ENCODE assay signal across 14 cellular contexts in genomic region chr4:81688085-81688484, GRCh38.
A peak's percentile ranks its signal among the peaks of the same experiment; 100 is the strongest.
DNase-seq lines count a peak whose midpoint lies in the region; ATAC-seq and TF ChIP-seq lines count a peak whose summit lies in the region.
"Had no signal": no experiment of that assay in that cellular context is flagged by ENCODE, and none has a peak within 500 bp of the region (broad histone marks: within the 10 kb centered on the region; RNA-seq: fewer than 3 reads in every experiment).

No MANE protein-coding gene starts in this region.

- H3K9me3 ChIP-seq in liver (ENCODE audit: control insufficient read depth in 4 of 4, low read length in 3 of 4): no peaks in the 10 kb centered on the region

- no peaks in the 10 kb centered on the region for H3K36me3 ChIP-seq in liver (ENCODE audit: control insufficient read depth in 4 of 4, insufficient read depth in 3 of 4, low read depth in 1 of 4, low read length in 3 of 4)

- no peak overlapping the region for H3K27ac ChIP-seq in liver (ENCODE audit: low read depth in 1 of 2, low read length in 2 of 2)

- DNase-seq in Ammon's horn (ENCODE audit: low spot score): peak; percentile 33
- peak; percentile 25 for DNase-seq in NAMALWA (ENCODE audit: low spot score)
- DNase-seq in effector memory CD8-positive, alpha-beta T cell: no peak
- no peak for DNase-seq in stimulated activated CD4-positive, alpha-beta T cell treated with anti-CD3 and anti-CD28 coated beads, Interleukin-2, amount 100 ng/mL, for 48 hours
- no peak for DNase-seq in G401 (ENCODE audit: low spot score)
- no peak for DNase-seq in AG20443 (ENCODE audit: low spot score)
- DNase-seq: NCI-H2081 treated with DMSO at 0.1 percent for 48 hours; SHP77; stimulated activated CD4-positive, alpha-beta T cell treated with anti-CD3 and anti-CD28 coated beads, Interleukin-1b, Interleukin-23, amount 100 ng/mL, for 48 hours; stimulated activated naive CD8-positive, alpha-beta T cell treated with anti-CD3 and anti-CD28 coated beads, Interleukin-15, amount 100 ng/mL, for 72 hours had no signal

- H3K27me3 Mint-ChIP-seq in effector memory CD8-positive, alpha-beta T cell: peaks cover 14 to 35% of the 10 kb centered on the region in 2 donors
- H3K27me3 Mint-ChIP-seq: dendritic cell treated with granulocyte-macrophage colony-stimulating factor and Interleukin-4, amounts not matched to agents 40 ng/mL and 50 ng/mL, for 4 days had no signal

- no peaks in the 10 kb centered on the region for H3K4me1 Mint-ChIP-seq in effector memory CD8-positive, alpha-beta T cell (ENCODE audit: low read depth in 2 of 2)
- H3K4me1 Mint-ChIP-seq: CD8-positive, alpha-beta memory T cell; stimulated activated naive CD8-positive, alpha-beta T cell treated with anti-CD3 and anti-CD28 coated beads, Interleukin-15, amount 100 ng/mL, for 72 hours had no signal

- peak; percentile 29 for ATAC-seq in effector memory CD8-positive, alpha-beta T cell (replicated peaks)
- no peak for ATAC-seq in HG02759 (IDR thresholded peaks at IDR 0.05; ENCODE audit: unreplicated experiment)
- ATAC-seq: stimulated activated naive CD8-positive, alpha-beta T cell treated with anti-CD3 and anti-CD28 coated beads, Interleukin-15, amount 100 ng/mL, for 72 hours had no signal

- TF ChIP-seq CTCF in liver (IDR thresholded peaks at IDR 0.05; ENCODE audit: low read depth, low read length, missing input control): peak; percentile 62

- H3K4me3 ChIP-seq in liver (ENCODE audit: low read depth in 1 of 3, low read length in 3 of 3): no peak overlapping the region

- no peak overlapping the region for H3K4me3 Mint-ChIP-seq in effector memory CD8-positive, alpha-beta T cell
- H3K4me3 Mint-ChIP-seq: CD8-positive, alpha-beta memory T cell; dendritic cell treated with granulocyte-macrophage colony-stimulating factor and Interleukin-4, amounts not matched to agents 40 ng/mL and 50 ng/mL, for 4 days; stimulated activated naive CD8-positive, alpha-beta T cell treated with anti-CD3 and anti-CD28 coated beads, Interleukin-15, amount 100 ng/mL, for 72 hours had no signal

- H3K27ac Mint-ChIP-seq in effector memory CD8-positive, alpha-beta T cell: no peak overlapping the region
- H3K27ac Mint-ChIP-seq: dendritic cell treated with granulocyte-macrophage colony-stimulating factor and Interleukin-4, amounts not matched to agents 40 ng/mL and 50 ng/mL, for 4 days; stimulated activated naive CD8-positive, alpha-beta T cell treated with anti-CD3 and anti-CD28 coated beads, Interleukin-15, amount 100 ng/mL, for 72 hours had no signal

- 56% methylated on average over 4 of the region's 4 CpGs for WGBS in liver

- no peaks in the 10 kb centered on the region for H3K27me3 ChIP-seq in liver (ENCODE audit: control insufficient read depth in 4 of 4, insufficient read depth in 4 of 4, low read length in 3 of 4)

- no peak overlapping the region for H3K9ac ChIP-seq in liver (ENCODE audit: low read depth in 1 of 2, low read length in 2 of 2)

- H3K9me3 Mint-ChIP-seq in effector memory CD8-positive, alpha-beta T cell: no peaks in the 10 kb centered on the region
- H3K9me3 Mint-ChIP-seq: CD8-positive, alpha-beta memory T cell; dendritic cell treated with granulocyte-macrophage colony-stimulating factor and Interleukin-4, amounts not matched to agents 40 ng/mL and 50 ng/mL, for 4 days; stimulated activated naive CD8-positive, alpha-beta T cell treated with anti-CD3 and anti-CD28 coated beads, Interleukin-15, amount 100 ng/mL, for 72 hours had no signal

- H3K36me3 Mint-ChIP-seq in effector memory CD8-positive, alpha-beta T cell (ENCODE audit: insufficient read depth): no peaks in the 10 kb centered on the region
- H3K36me3 Mint-ChIP-seq: CD8-positive, alpha-beta memory T cell had no signal

- H3K4me1 ChIP-seq in liver (ENCODE audit: control insufficient read depth in 4 of 4, insufficient read depth in 4 of 4, low read length in 3 of 4): peaks cover 3 to 15% (median 11%) of the 10 kb centered on the region in 4 donors

- in situ Hi-C loops in G401 (cut with HindIII; ENCODE audit: low sequenced_read_pairs): no loop called here

- peak; percentile 90 to 94 for TF ChIP-seq RAD21 in liver (IDR thresholded peaks at IDR 0.05)

TF ChIP-seq in liver, 16 proteins besides CTCF, POLR2A, EP300 and RAD21:
- TF ChIP-seq YY1 (IDR thresholded peaks at IDR 0.05): no peak
- no peak for TF ChIP-seq ATF3 (IDR thresholded peaks at IDR 0.05)
- no peak for TF ChIP-seq GABPA (IDR thresholded peaks at IDR 0.05 in 1 of 2, conservative IDR thresholded peaks at IDR 0.05 in 1 of 2)
- no peak for TF ChIP-seq SP1 (IDR thresholded peaks at IDR 0.05)
- TF ChIP-seq HNF4A (conservative IDR thresholded peaks at IDR 0.05): no peak
- no peak for TF ChIP-seq TAF1 (conservative IDR thresholded peaks at IDR 0.05)
- TF ChIP-seq HNF4G (IDR thresholded peaks at IDR 0.05): no peak
- TF ChIP-seq NR2F2 (IDR thresholded peaks at IDR 0.05): no peak
- no peak for TF ChIP-seq FOXA2 (IDR thresholded peaks at IDR 0.05)
- no peak for TF ChIP-seq JUND (IDR thresholded peaks at IDR 0.05)
- TF ChIP-seq RXRA (IDR thresholded peaks at IDR 0.05): no peak
- no peak for TF ChIP-seq EGR1 (IDR thresholded peaks at IDR 0.05; ENCODE audit: low read depth in 2 of 2)
- TF ChIP-seq REST (IDR thresholded peaks at IDR 0.05): no peak
- TF ChIP-seq FOXA1 (IDR thresholded peaks at IDR 0.05): no peak
- TF ChIP-seq ZBTB33 (IDR thresholded peaks at IDR 0.05): no peak
- TF ChIP-seq MAX (IDR thresholded peaks at IDR 0.05): no peak

Comparison
In these comparisons a context has a peak if more than half of its experiments do, and no peak if none do; other contexts are left out.
1. DNase-seq: peak in Ammon's horn (single experiment) and NAMALWA (single experiment); none in effector memory CD8-positive, alpha-beta T cell (0 of 3), stimulated activated CD4-positive, alpha-beta T cell treated with anti-CD3 and anti-CD28 coated beads, Interleukin-2, amount 100 ng/mL, for 48 hours (0 of 2), G401 (single experiment) and AG20443 (single experiment).